In genomic region chr6:6225885-6226284, GRCh38 we compare ENCODE assay signal across 20 cellular contexts.
A peak's percentile ranks its signal among the peaks of the same experiment; 100 is the strongest.
DNase-seq lines count a peak whose midpoint lies in the region; ATAC-seq, FAIRE-seq and TF ChIP-seq lines count a peak whose summit lies in the region.
"Had no signal": no experiment of that assay in that cellular context is flagged by ENCODE, and none has a peak within 500 bp of the region (broad histone marks: within the 10 kb centered on the region; RNA-seq: fewer than 3 reads in every experiment).

No MANE protein-coding gene starts in this region.

- H3K9ac ChIP-seq in liver (ENCODE audit: low read depth in 1 of 2, low read length in 2 of 2) (no peak overlapping the region), HepG2 (ENCODE audit: insufficient read depth, low read depth, low read length) (no peak overlapping the region)
- H3K9ac ChIP-seq: GM23248 had no signal

- TF ChIP-seq RAD21 in liver (IDR thresholded peaks at IDR 0.05): no peak
- no peak for TF ChIP-seq RAD21 in HepG2 (CRISPR knock-in tag; IDR thresholded peaks at IDR 0.05)

- no peak for ATAC-seq in HepG2
- ATAC-seq in lower lobe of right lung: peak; percentile 35 to 67
- peak; percentile 63 for ATAC-seq in upper lobe of right lung
- no peak for ATAC-seq in GM21619 (IDR thresholded peaks at IDR 0.05; ENCODE audit: unreplicated experiment)
- ATAC-seq in activated CD4-positive, CD25-positive, alpha-beta regulatory T cell treated with anti-CD3 and anti-CD28 coated beads, Interleukin-2, amount 50 U/mL, for 24 hours: no peak
- ATAC-seq: A549 had no signal

- H3K36me3 ChIP-seq in liver (ENCODE audit: control insufficient read depth in 4 of 4, insufficient read depth in 3 of 4, low read depth in 1 of 4, low read length in 3 of 4) (no peaks in the 10 kb centered on the region), HepG2 (replicated peaks in 1 of 2; ENCODE audit: control insufficient read depth in 1 of 2, insufficient read depth in 2 of 2, low read length in 2 of 2) (no peaks in the 10 kb centered on the region), lower lobe of right lung (no peaks in the 10 kb centered on the region), upper lobe of right lung (no peaks in the 10 kb centered on the region)
- H3K36me3 ChIP-seq: HAP-1 had no signal

- no peak for TF ChIP-seq POLR2A in HepG2 (IDR thresholded peaks at IDR 0.05; ENCODE audit: insufficient read depth in 1 of 2, low read depth in 2 of 2, low read length in 2 of 2)

- H3K9me3 ChIP-seq in liver (ENCODE audit: control insufficient read depth in 4 of 4, low read length in 3 of 4) (no peaks in the 10 kb centered on the region), HepG2 (ENCODE audit: low read length) (no peaks in the 10 kb centered on the region), lower lobe of right lung (no peaks in the 10 kb centered on the region), upper lobe of right lung (no peaks in the 10 kb centered on the region)
- H3K9me3 ChIP-seq: A549, HAP-1 had no signal

- no peak overlapping the region for H3K4me2 ChIP-seq in HepG2 (ENCODE audit: low read depth, low read length)
- H3K4me2 ChIP-seq: A549 had no signal

- POLR2A ChIA-PET in HepG2 (lab: Yijun Ruan, JAX): no interaction called here

- intact Hi-C loops in HepG2 (cut with micrococcal nuclease; ENCODE audit: unreplicated experiment) (loop anchor here (10.0 kb wide), 1 partner anchor 751 kb away; no protein-coding TSS in a partner anchor), lower lobe of right lung (cut with DNase I) (no loop called here), upper lobe of right lung (cut with DNase I) (no loop called here)

- 6% methylated on average over 1 of the region's 1 CpG for WGBS in liver
- WGBS in HepG2 (ENCODE audit: low lambda C conversion rate): 0% methylated on average over 1 of the region's 1 CpG

- TF ChIP-seq CTCF in liver (IDR thresholded peaks at IDR 0.05; ENCODE audit: low read depth, low read length, missing input control) (no peak), HepG2 (CRISPR knock-in tag; IDR thresholded peaks at IDR 0.05) (no peak), lower lobe of right lung (IDR thresholded peaks at IDR 0.05) (no peak), upper lobe of right lung (IDR thresholded peaks at IDR 0.05) (no peak), GM13977 (IDR thresholded peaks at IDR 0.05; ENCODE audit: extremely low read depth, insufficient read depth, missing control alignments) (no peak)

- CTCF ChIA-PET in HepG2 (lab: Yijun Ruan, JAX; ENCODE audit: low intra/inter-chr PET ratio, low total read pairs): no interaction called here

- no TSS peak for BruUV-seq in HepG2 (replicated peaks; lab: Mats Ljungman, UMichigan)

- no peak for FAIRE-seq in HepG2 (lab: Jason Lieb, UNC)
- FAIRE-seq: A549 had no signal

- no peak overlapping the region for H3K4me3 ChIP-seq in liver (ENCODE audit: low read depth in 1 of 3, low read length in 3 of 3)
- H3K4me3 ChIP-seq in HepG2 (replicated peaks in 1 of 3; ENCODE audit: insufficient read depth in 1 of 3, low read depth in 2 of 3, low read length in 3 of 3): no peak overlapping the region
- H3K4me3 ChIP-seq in lower lobe of right lung: no peak overlapping the region
- H3K4me3 ChIP-seq in upper lobe of right lung: no peak overlapping the region
- H3K4me3 ChIP-seq: A549, GM23248, HAP-1 had no signal

- no peak overlapping the region for H3K27ac ChIP-seq in liver (ENCODE audit: low read depth in 1 of 2, low read length in 2 of 2)
- H3K27ac ChIP-seq in HepG2 (ENCODE audit: extremely low read length, insufficient read depth, low read length): no peak overlapping the region
- no peak overlapping the region for H3K27ac ChIP-seq in lower lobe of right lung
- no peak overlapping the region for H3K27ac ChIP-seq in upper lobe of right lung
- H3K27ac ChIP-seq: A549, GM23248 had no signal

- DNase-seq in HepG2 (ENCODE audit: low spot score) (no peak), RPMI8226 (peak; percentile 53), lower lobe of right lung (no peak), upper lobe of right lung (no peak), GM13977 (ENCODE audit: low spot score) (no peak)
- DNase-seq: CD4-positive, CD25-positive, alpha-beta regulatory T cell; DMS79 treated with DMSO at 0.1 percent for 48 hours; GM23248; KBM-7; NCI-H1417; NCI-H187; NCI-H2227 treated with DMSO at 0.1 percent for 48 hours; NCI-H510A; Right ventricle myocardium superior; SW 1271 had no signal

- TF ChIP-seq EP300 in HepG2 (IDR thresholded peaks at IDR 0.05; ENCODE audit: low read depth in 2 of 2, low read length in 2 of 2): no peak
- TF ChIP-seq EP300 in HepG2 (CRISPR knock-in tag; IDR thresholded peaks at IDR 0.05; ENCODE audit: borderline replicate concordance): no peak

- in situ Hi-C loops in HepG2 (cut with HindIII; ENCODE audit: extremely low pct_ligation_motif_present, low pct_unique_long_range_greater_than_20kb) (no loop called here), GM13977 (cut with MboI; ENCODE audit: low pct_unique_long_range_greater_than_20kb, low sequenced_read_pairs, unreplicated experiment) (no loop called here)

- no peak overlapping the region for H2AFZ ChIP-seq in HepG2 (ENCODE audit: low read length)
- H2AFZ ChIP-seq: GM23248 had no signal

- no peaks in the 10 kb centered on the region for H3K27me3 ChIP-seq in liver (ENCODE audit: control insufficient read depth in 4 of 4, insufficient read depth in 4 of 4, low read length in 3 of 4)
- 0 out of 5 replicates have a peak, but pooled peaks cover 0 to 4% of the 10 kb centered on the region in 2 experiments for H3K27me3 ChIP-seq in HepG2 (ENCODE audit: control insufficient read depth in 1 of 2, insufficient read depth in 2 of 2, low read length in 2 of 2)
- H3K27me3 ChIP-seq in lower lobe of right lung (ENCODE audit: low read depth): no peaks in the 10 kb centered on the region
- no peaks in the 10 kb centered on the region for H3K27me3 ChIP-seq in upper lobe of right lung

- no peaks in the 10 kb centered on the region for H3K79me2 ChIP-seq in HepG2 (ENCODE audit: insufficient read depth, low read length)

- no peaks in the 10 kb centered on the region for H4K20me1 ChIP-seq in HepG2 (ENCODE audit: insufficient read depth, low read length)

- H3K4me1 ChIP-seq in liver (ENCODE audit: control insufficient read depth in 4 of 4, insufficient read depth in 4 of 4, low read length in 3 of 4) (no peaks in the 10 kb centered on the region), HepG2 (ENCODE audit: insufficient read depth, low read length) (peaks cover 9% of the 10 kb centered on the region), lower lobe of right lung (no peaks in the 10 kb centered on the region), upper lobe of right lung (no peaks in the 10 kb centered on the region)
- H3K4me1 ChIP-seq: A549, HAP-1 had no signal

TF ChIP-seq in liver, 16 proteins besides CTCF, POLR2A, EP300 and RAD21:
- TF ChIP-seq ZBTB33 (IDR thresholded peaks at IDR 0.05): no peak
- TF ChIP-seq GABPA (IDR thresholded peaks at IDR 0.05 in 1 of 2, conservative IDR thresholded peaks at IDR 0.05 in 1 of 2): no peak
- peak; percentile 12 to 27 for TF ChIP-seq HNF4A (conservative IDR thresholded peaks at IDR 0.05)
- TF ChIP-seq TAF1 (conservative IDR thresholded peaks at IDR 0.05): no peak
- TF ChIP-seq RXRA (IDR thresholded peaks at IDR 0.05): peak in 1 of 2 donors; percentile 20
- no peak for TF ChIP-seq MAX (IDR thresholded peaks at IDR 0.05)
- peak; percentile 59 for TF ChIP-seq FOXA2 (IDR thresholded peaks at IDR 0.05)
- TF ChIP-seq JUND (IDR thresholded peaks at IDR 0.05): no peak

TF ChIP-seq in HepG2, 621 proteins besides CTCF, POLR2A, EP300 and RAD21:
- no peak for TF ChIP-seq GTF3A (CRISPR knock-in tag; conservative IDR thresholded peaks at IDR 0.05)
- TF ChIP-seq NONO (IDR thresholded peaks at IDR 0.05): no peak
- TF ChIP-seq NONO (CRISPR knock-in tag; conservative IDR thresholded peaks at IDR 0.05): no peak
- no peak for TF ChIP-seq RARA (CRISPR knock-in tag; IDR thresholded peaks at IDR 0.05)
- no peak for TF ChIP-seq ZNF761 (CRISPR knock-in tag; conservative IDR thresholded peaks at IDR 0.05)
- no peak for TF ChIP-seq GMEB2 (CRISPR knock-in tag; IDR thresholded peaks at IDR 0.05; ENCODE audit: low read depth)
- TF ChIP-seq BHLHE40 (IDR thresholded peaks at IDR 0.05; ENCODE audit: low read length): no peak
- TF ChIP-seq ZNF160 (CRISPR knock-in tag; IDR thresholded peaks at IDR 0.05): no peak

Comparison
In these comparisons a context has a peak if more than half of its experiments do, and no peak if none do; other contexts are left out.
1. ATAC-seq: peak in lower lobe of right lung (2 of 2) and upper lobe of right lung (single experiment); none in HepG2 (single experiment), GM21619 (single experiment) and activated CD4-positive, CD25-positive, alpha-beta regulatory T cell treated with anti-CD3 and anti-CD28 coated beads, Interleukin-2, amount 50 U/mL, for 24 hours (0 of 2).